ENCODE assay signal across 16 cellular contexts in the genomic region with DNA sequence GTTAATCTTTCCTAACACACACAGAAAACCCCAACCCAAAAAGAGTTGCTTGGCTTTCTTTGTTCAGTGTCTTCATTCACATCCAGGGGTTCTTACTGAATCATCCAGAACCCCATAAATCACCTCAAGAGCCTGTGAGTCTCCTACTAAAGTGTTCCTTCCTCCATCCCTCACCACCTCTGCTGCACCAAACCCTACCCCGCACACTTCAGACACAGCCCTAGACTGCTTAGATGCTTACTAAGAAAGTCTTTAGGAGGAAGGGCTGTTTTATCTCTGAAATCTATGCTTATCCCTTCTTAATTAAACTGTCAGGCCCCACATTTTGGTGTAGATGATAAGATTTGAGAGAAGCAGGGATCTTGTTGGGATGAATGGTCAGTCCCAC.
A peak's percentile ranks its signal among the peaks of the same experiment; 100 is the strongest.
DNase-seq lines count a peak whose midpoint lies in the region; ATAC-seq, FAIRE-seq and TF ChIP-seq lines count a peak whose summit lies in the region.
"Had no signal": no experiment of that assay in that cellular context is flagged by ENCODE, and none has a peak within 500 bp of the region (broad histone marks: within the 10 kb centered on the region; RNA-seq: fewer than 3 reads in every experiment).

No MANE protein-coding gene starts in this region.

- CTCF ChIA-PET in activated CD8-positive, alpha-beta T cell treated with anti-CD3 and anti-CD28 coated beads, Interleukin-2, amount 10 ng/mL, durations not matched to agents 7 days and 5 days (lab: Charles Lee) = interaction anchor here (1.0 to 1.2 kb wide), 2 partner anchors 11 to 14 kb away, joined by 4 read pairs; no protein-coding TSS in a partner anchor
- CTCF ChIA-PET in activated CD8-positive, alpha-beta T cell treated with anti-CD3 and anti-CD28 coated beads for 36 hours (lab: Charles Lee) = interaction anchor here (0.7 to 2.2 kb wide), 2 partner anchors 10 to 14 kb away, joined by 3 to 8 read pairs; no protein-coding TSS in a partner anchor

- no peak overlapping the region for H2BK12ac ChIP-seq in mesenchymal stem cell (ENCODE audit: low read length in 2 of 2)

- no peaks in the 10 kb centered on the region for H3K27me3 ChIP-seq in mesenchymal stem cell (ENCODE audit: control insufficient read depth in 1 of 2, insufficient read depth in 1 of 2, low read length in 2 of 2)
- H3K27me3 ChIP-seq in stomach = no peaks in the 10 kb centered on the region
- H3K27me3 ChIP-seq: cardiac muscle cell, testis had no signal

- peak; percentile 53 for ATAC-seq in activated CD8-positive, alpha-beta T cell treated with anti-CD3 and anti-CD28 coated beads, Interleukin-2, amount 10 ng/mL, durations not matched to agents 7 days and 5 days
- no peak for ATAC-seq in activated CD8-positive, alpha-beta T cell treated with anti-CD3 and anti-CD28 coated beads for 36 hours
- ATAC-seq in HG03135 (IDR thresholded peaks at IDR 0.05; ENCODE audit: unreplicated experiment) = no peak

- peak overlapping the region; percentile 53 for H3K27ac Mint-ChIP-seq in activated CD8-positive, alpha-beta T cell treated with anti-CD3 and anti-CD28 coated beads, Interleukin-2, amount 10 ng/mL, durations not matched to agents 7 days and 5 days
- no peak overlapping the region for H3K27ac Mint-ChIP-seq in activated CD8-positive, alpha-beta T cell treated with anti-CD3 and anti-CD28 coated beads for 36 hours
- peak overlapping the region; percentile 38 for H3K27ac Mint-ChIP-seq in activated T-helper 1 cell treated with anti-CD3 and anti-CD28 coated beads, Interleukin-12 subunit alpha, Interleukin-12 subunit beta, Interleukin-2, Interleukin-4 antibody, amounts not matched to agents 30 ng/mL and 10 ng/mL and 1 ng/mL, durations not matched to agents 14 hours and 24 hours and 36 hours

- no CpG with 5 or more reads among the region's 1 CpG for WGBS in mesenchymal stem cell
- WGBS in stomach, 5 donors = 78 to 86% (median 83%) methylated on average over 1 of the region's 1 CpG

- H3K4me1 ChIP-seq in mesenchymal stem cell (ENCODE audit: control insufficient read depth, insufficient read depth, low read depth, low read length) (peaks cover 3% of the 10 kb centered on the region), stomach (peaks cover 0 to 40% (median 21%) of the 10 kb centered on the region in 4 donors)
- H3K4me1 ChIP-seq: testis had no signal

- no peak overlapping the region for H3K27ac ChIP-seq in mesenchymal stem cell (ENCODE audit: low read length, poor library complexity, severe bottlenecking)
- peak overlapping the region in 4 of 5 donors; percentile 17 to 80 (median 69) for H3K27ac ChIP-seq in stomach
- H3K27ac ChIP-seq: cardiac muscle cell had no signal

- TF ChIP-seq EP300 in stomach (IDR thresholded peaks at IDR 0.05) = no peak

- H3K14ac ChIP-seq in mesenchymal stem cell (ENCODE audit: low read length in 2 of 2) = no peak overlapping the region

- H3K18ac ChIP-seq in mesenchymal stem cell (ENCODE audit: low read depth in 1 of 2, low read length in 2 of 2) = no peak overlapping the region

- no peak overlapping the region for H3K23ac ChIP-seq in mesenchymal stem cell (ENCODE audit: low read length in 2 of 2)

- H3K9me3 ChIP-seq in mesenchymal stem cell (ENCODE audit: control insufficient read depth, low read length) (no peaks in the 10 kb centered on the region), stomach (no peaks in the 10 kb centered on the region)
- H3K9me3 ChIP-seq: testis had no signal

- TF ChIP-seq CTCF in activated CD8-positive, alpha-beta T cell treated with anti-CD3 and anti-CD28 coated beads for 36 hours (IDR thresholded peaks at IDR 0.05) = no peak
- TF ChIP-seq CTCF in stomach (IDR thresholded peaks at IDR 0.05) = no peak

- H3K4me3 ChIP-seq in mesenchymal stem cell (ENCODE audit: insufficient read depth in 1 of 2, low read depth in 1 of 2, low read length in 2 of 2) = no peak overlapping the region
- H3K4me3 ChIP-seq in stomach = no peak overlapping the region
- H3K4me3 ChIP-seq: cardiac muscle cell, testis had no signal

- H3K4me3 Mint-ChIP-seq in activated CD8-positive, alpha-beta T cell treated with anti-CD3 and anti-CD28 coated beads, Interleukin-2, amount 10 ng/mL, durations not matched to agents 7 days and 5 days = no peak overlapping the region
- no peak overlapping the region for H3K4me3 Mint-ChIP-seq in activated CD8-positive, alpha-beta T cell treated with anti-CD3 and anti-CD28 coated beads for 36 hours
- H3K4me3 Mint-ChIP-seq in activated T-helper 1 cell treated with anti-CD3 and anti-CD28 coated beads, Interleukin-12 subunit alpha, Interleukin-12 subunit beta, Interleukin-2, Interleukin-4 antibody, amounts not matched to agents 30 ng/mL and 10 ng/mL and 1 ng/mL, durations not matched to agents 14 hours and 24 hours and 36 hours = no peak overlapping the region
- H3K4me3 Mint-ChIP-seq: nephron had no signal

- peak overlapping the region; percentile 57 for H3K9ac ChIP-seq in mesenchymal stem cell (ENCODE audit: low read length)

- FAIRE-seq in GM12891 (lab: Jason Lieb, UNC) = no peak

- H3K36me3 ChIP-seq in mesenchymal stem cell (ENCODE audit: control insufficient read depth in 1 of 2, insufficient read depth in 2 of 2, low read depth in 1 of 2, low read length in 2 of 2) (no peaks in the 10 kb centered on the region), stomach (no peaks in the 10 kb centered on the region)
- H3K36me3 ChIP-seq: cardiac muscle cell had no signal

- intact Hi-C loops in activated CD8-positive, alpha-beta T cell treated with anti-CD3 and anti-CD28 coated beads for 36 hours (cut with micrococcal nuclease) = no loop called here
- intact Hi-C loops in activated T-helper 1 cell treated with anti-CD3 and anti-CD28 coated beads, Interleukin-12 subunit alpha, Interleukin-12 subunit beta, Interleukin-2, Interleukin-4 antibody, amounts not matched to agents 30 ng/mL and 10 ng/mL and 1 ng/mL, durations not matched to agents 14 hours and 24 hours and 36 hours (cut with micrococcal nuclease) = no loop called here
- intact Hi-C loops in stomach (cut with DNase I; ENCODE audit: low total_unique reads) (no loop called here), posterior vena cava (cut with DNase I) (no loop called here)

- no peak overlapping the region for H4K8ac ChIP-seq in mesenchymal stem cell (ENCODE audit: low read length)

- TF ChIP-seq POLR2A in stomach (IDR thresholded peaks at IDR 0.05) (no peak), GM12891 (IDR thresholded peaks at IDR 0.05; ENCODE audit: low read depth, low read length) (no peak)

- no peaks in the 10 kb centered on the region for H3K79me1 ChIP-seq in mesenchymal stem cell (replicated peaks; ENCODE audit: low read length, poor library complexity, severe bottlenecking)

- POLR2A ChIA-PET in activated CD8-positive, alpha-beta T cell treated with anti-CD3 and anti-CD28 coated beads, Interleukin-2, amount 10 ng/mL, durations not matched to agents 7 days and 5 days (lab: Charles Lee) = no interaction called here
- POLR2A ChIA-PET in activated CD8-positive, alpha-beta T cell treated with anti-CD3 and anti-CD28 coated beads for 36 hours (lab: Charles Lee) = no interaction called here

- H3K4me2 ChIP-seq in mesenchymal stem cell (ENCODE audit: low read length, poor library complexity, severe bottlenecking) = no peak overlapping the region

- H3K4me1 Mint-ChIP-seq in activated CD8-positive, alpha-beta T cell treated with anti-CD3 and anti-CD28 coated beads, Interleukin-2, amount 10 ng/mL, durations not matched to agents 7 days and 5 days (ENCODE audit: low read depth) = peaks cover 19% of the 10 kb centered on the region
- peaks cover 10% of the 10 kb centered on the region for H3K4me1 Mint-ChIP-seq in activated CD8-positive, alpha-beta T cell treated with anti-CD3 and anti-CD28 coated beads for 36 hours (ENCODE audit: low read depth)
- peaks cover 21% of the 10 kb centered on the region for H3K4me1 Mint-ChIP-seq in activated T-helper 1 cell treated with anti-CD3 and anti-CD28 coated beads, Interleukin-12 subunit alpha, Interleukin-12 subunit beta, Interleukin-2, Interleukin-4 antibody, amounts not matched to agents 30 ng/mL and 10 ng/mL and 1 ng/mL, durations not matched to agents 14 hours and 24 hours and 36 hours (ENCODE audit: low read depth)

- H2BK120ac ChIP-seq in mesenchymal stem cell (ENCODE audit: low read depth, low read length) = no peak overlapping the region

- no peak overlapping the region for H2BK15ac ChIP-seq in mesenchymal stem cell (ENCODE audit: low read depth, poor library complexity, severe bottlenecking)

- H2BK5ac ChIP-seq in mesenchymal stem cell (ENCODE audit: low read depth, low read length, poor library complexity, severe bottlenecking) = no peak overlapping the region

- peaks cover 6% of the 10 kb centered on the region for H3K36me3 Mint-ChIP-seq in activated CD8-positive, alpha-beta T cell treated with anti-CD3 and anti-CD28 coated beads, Interleukin-2, amount 10 ng/mL, durations not matched to agents 7 days and 5 days (ENCODE audit: low read depth)
- no peaks in the 10 kb centered on the region for H3K36me3 Mint-ChIP-seq in activated CD8-positive, alpha-beta T cell treated with anti-CD3 and anti-CD28 coated beads for 36 hours (ENCODE audit: low read depth)
- H3K36me3 Mint-ChIP-seq in activated T-helper 1 cell treated with anti-CD3 and anti-CD28 coated beads, Interleukin-12 subunit alpha, Interleukin-12 subunit beta, Interleukin-2, Interleukin-4 antibody, amounts not matched to agents 30 ng/mL and 10 ng/mL and 1 ng/mL, durations not matched to agents 14 hours and 24 hours and 36 hours (ENCODE audit: low read depth) = peaks cover 10% of the 10 kb centered on the region

- no peaks in the 10 kb centered on the region for H3K9me3 Mint-ChIP-seq in activated CD8-positive, alpha-beta T cell treated with anti-CD3 and anti-CD28 coated beads, Interleukin-2, amount 10 ng/mL, durations not matched to agents 7 days and 5 days (ENCODE audit: insufficient read depth)
- H3K9me3 Mint-ChIP-seq in activated CD8-positive, alpha-beta T cell treated with anti-CD3 and anti-CD28 coated beads for 36 hours = peaks cover 5% of the 10 kb centered on the region
- H3K9me3 Mint-ChIP-seq in activated T-helper 1 cell treated with anti-CD3 and anti-CD28 coated beads, Interleukin-12 subunit alpha, Interleukin-12 subunit beta, Interleukin-2, Interleukin-4 antibody, amounts not matched to agents 30 ng/mL and 10 ng/mL and 1 ng/mL, durations not matched to agents 14 hours and 24 hours and 36 hours = peaks cover 8% of the 10 kb centered on the region
- H3K9me3 Mint-ChIP-seq: nephron had no signal

- H2AFZ ChIP-seq in mesenchymal stem cell (ENCODE audit: low read depth, low read length) = no peak overlapping the region

- H2AK5ac ChIP-seq in mesenchymal stem cell (ENCODE audit: low read length, severe bottlenecking) = no peak overlapping the region

- H3K4ac ChIP-seq in mesenchymal stem cell (ENCODE audit: low read depth in 1 of 2, low read length in 2 of 2) = no peak overlapping the region

- no peak for DNase-seq in activated CD8-positive, alpha-beta T cell treated with anti-CD3 and anti-CD28 coated beads, Interleukin-2, amount 10 ng/mL, durations not matched to agents 7 days and 5 days
- no peak for DNase-seq in activated CD8-positive, alpha-beta T cell treated with anti-CD3 and anti-CD28 coated beads for 36 hours
- DNase-seq in activated T-helper 1 cell treated with anti-CD3 and anti-CD28 coated beads, Interleukin-12 subunit alpha, Interleukin-12 subunit beta, Interleukin-2, Interleukin-4 antibody, amounts not matched to agents 30 ng/mL and 10 ng/mL and 1 ng/mL, durations not matched to agents 14 hours and 24 hours and 36 hours (ENCODE audit: low spot score) = no peak
- no peak for DNase-seq in mesenchymal stem cell
- no peak for DNase-seq in stomach
- DNase-seq in posterior vena cava (ENCODE audit: low spot score) = no peak
- DNase-seq in GM12891 (ENCODE audit: insufficient read length, low spot score) = no peak
- DNase-seq: activated CD8-positive, alpha-beta memory T cell treated with anti-CD3 and anti-CD28 coated beads, Interleukin-2, amount 50 U/mL, for 48 hours; erythroblast; HCEC 1CT; NCI-H2107; stimulated activated CD4-positive, alpha-beta T cell treated with anti-CD3 and anti-CD28 coated beads, Interleukin-4, amount 100 ng/mL, for 4 hours; testis had no signal

- no peak overlapping the region for H4K91ac ChIP-seq in mesenchymal stem cell (ENCODE audit: low read length)

- H3K27me3 Mint-ChIP-seq in activated CD8-positive, alpha-beta T cell treated with anti-CD3 and anti-CD28 coated beads, Interleukin-2, amount 10 ng/mL, durations not matched to agents 7 days and 5 days (ENCODE audit: low read depth) = no peaks in the 10 kb centered on the region
- no peaks in the 10 kb centered on the region for H3K27me3 Mint-ChIP-seq in activated CD8-positive, alpha-beta T cell treated with anti-CD3 and anti-CD28 coated beads for 36 hours
- no peaks in the 10 kb centered on the region for H3K27me3 Mint-ChIP-seq in activated T-helper 1 cell treated with anti-CD3 and anti-CD28 coated beads, Interleukin-12 subunit alpha, Interleukin-12 subunit beta, Interleukin-2, Interleukin-4 antibody, amounts not matched to agents 30 ng/mL and 10 ng/mL and 1 ng/mL, durations not matched to agents 14 hours and 24 hours and 36 hours (ENCODE audit: insufficient read depth)
